In genomic region chr10:50291261-50291850, GRCh38 we compare ENCODE assay signal across 8 cellular contexts. TPM values are rescaled to one million over a fixed set of nuclear protein-coding genes. Genes with fewer than 3 reads are reported as not detected.
DNase-seq lines count a peak whose midpoint lies in the region; ATAC-seq and TF ChIP-seq lines count a peak whose summit lies in the region.

No MANE protein-coding gene starts in this region.

- POLR2A ChIA-PET in RWPE1 (lab: Yijun Ruan, JAX; ENCODE audit: low non-redundant PET), result no interaction called here

- no peak for ATAC-seq in HG02973 (IDR thresholded peaks at IDR 0.05; ENCODE audit: unreplicated experiment)

- H4K20me1 ChIP-seq in osteoblast (ENCODE audit: insufficient read depth, low read length), result no peaks in the 10 kb centered on the region
- no peaks in the 10 kb centered on the region for H4K20me1 ChIP-seq in Karpas-422 (ENCODE audit: insufficient read depth, low read depth, low read length)

- CTCF ChIA-PET in RWPE1 (lab: Yijun Ruan, JAX), result no interaction called here

- H3K4me3 ChIP-seq in GM06990 (replicated peaks; ENCODE audit: low read depth, low read length), result no peak overlapping the region
- no peak overlapping the region for H3K4me3 ChIP-seq in NB4 (ENCODE audit: low read depth, low read length)
- no peak overlapping the region for H3K4me3 ChIP-seq in osteoblast (ENCODE audit: insufficient read depth, low read length)
- no peak overlapping the region for H3K4me3 ChIP-seq in Karpas-422 (ENCODE audit: low read length)

- H3K4me1 ChIP-seq in osteoblast (ENCODE audit: insufficient read depth, low read length) (peaks cover 5% of the 10 kb centered on the region), Karpas-422 (ENCODE audit: low read length) (no peaks in the 10 kb centered on the region)

- TF ChIP-seq CTCF in GM06990 (IDR thresholded peaks at IDR 0.05; ENCODE audit: insufficient read depth, low read length, poor library complexity, severe bottlenecking) (peak; percentile 40), NB4 (IDR thresholded peaks at IDR 0.05; ENCODE audit: low read depth, low read length) (peak; percentile 5), osteoblast (IDR thresholded peaks at IDR 0.05; ENCODE audit: extremely low read depth, low read depth, low read length) (peak; percentile 65), RWPE1 (conservative IDR thresholded peaks at IDR 0.05; ENCODE audit: low read depth) (no peak)

- H3K27ac ChIP-seq in osteoblast (ENCODE audit: low read depth, low read length) (no peak overlapping the region), RWPE1 (no peak overlapping the region), Karpas-422 (ENCODE audit: low read length) (no peak overlapping the region)

- no peak overlapping the region for H3K4me2 ChIP-seq in osteoblast (ENCODE audit: insufficient read depth, low read length)
- no peak overlapping the region for H3K4me2 ChIP-seq in Karpas-422 (ENCODE audit: low read depth, low read length, poor library complexity, severe bottlenecking)

- H3K27me3 ChIP-seq in GM06990 (replicated peaks; ENCODE audit: control insufficient read depth, insufficient read depth, low read length), result no peaks in the 10 kb centered on the region
- no peaks in the 10 kb centered on the region for H3K27me3 ChIP-seq in osteoblast (ENCODE audit: insufficient read depth, low read length)
- H3K27me3 ChIP-seq in Karpas-422 (ENCODE audit: low read length), result no peaks in the 10 kb centered on the region

- H3K9me3 ChIP-seq in osteoblast (ENCODE audit: low read depth, low read length), result no peaks in the 10 kb centered on the region
- no peaks in the 10 kb centered on the region for H3K9me3 ChIP-seq in Karpas-422 (ENCODE audit: low read length)

- DNase-seq in GM06990 (ENCODE audit: extremely low read depth, insufficient read length), result no peak
- DNase-seq in NB4 (ENCODE audit: low read depth), result no peak
- DNase-seq in erythroblast (lab: John Stamatoyannopoulos, UW), result peak; percentile 35 to 48
- DNase-seq in osteoblast (ENCODE audit: insufficient read length, low spot score, missing footprints), result no peak
- DNase-seq in activated CD4-positive, CD25-positive, alpha-beta regulatory T cell (lab: John Stamatoyannopoulos, UW), result no peak
- DNase-seq in RWPE1 (ENCODE audit: low spot score), result no peak
- DNase-seq in Karpas-422, result no peak

- no peak overlapping the region for H2AFZ ChIP-seq in osteoblast (ENCODE audit: low read length)
- H2AFZ ChIP-seq in Karpas-422 (ENCODE audit: low read length), result no peak overlapping the region

- H3K79me2 ChIP-seq in osteoblast (ENCODE audit: insufficient read depth, low read length) (no peaks in the 10 kb centered on the region), Karpas-422 (ENCODE audit: low read length) (no peaks in the 10 kb centered on the region)

- TF ChIP-seq POLR2A in NB4 (IDR thresholded peaks at IDR 0.05; ENCODE audit: extremely low read depth, insufficient read length), result no peak
- TF ChIP-seq POLR2A in erythroblast (IDR thresholded peaks at IDR 0.05; ENCODE audit: low read length), result no peak

- no peaks in the 10 kb centered on the region for H3K9me2 ChIP-seq in Karpas-422 (replicated peaks; ENCODE audit: insufficient read depth, low read length)

- no peak overlapping the region for H3K9ac ChIP-seq in Karpas-422 (ENCODE audit: low read length)

- H3K36me3 ChIP-seq in GM06990 (ENCODE audit: control insufficient read depth, insufficient read depth, low read length) (no peaks in the 10 kb centered on the region), osteoblast (ENCODE audit: insufficient read depth, low read length) (no peaks in the 10 kb centered on the region), Karpas-422 (ENCODE audit: insufficient read depth, low read length) (no peaks in the 10 kb centered on the region)

RNA-seq across cellular contexts. Expression of gene ASAH2, which starts 40.0 kb away (rescaled TPM):
- total RNA-seq in osteoblast, result 0.36 and 0.59 TPM in 2 replicates
- total RNA-seq in Karpas-422 (2014; rRNA removed; shearing (Covaris generic); ENCODE audit: low replicate concordance), result 8.7 and 20.0 TPM in 2 replicates

Comparison
In these comparisons a context has a peak if more than half of its experiments do, and no peak if none do; other contexts are left out.
1. DNase-seq: peak in erythroblast (2 of 2); none in GM06990 (single experiment), NB4 (single experiment), osteoblast (single experiment), activated CD4-positive, CD25-positive, alpha-beta regulatory T cell (0 of 4), RWPE1 (single experiment) and Karpas-422 (single experiment).